In the genomic region with DNA sequence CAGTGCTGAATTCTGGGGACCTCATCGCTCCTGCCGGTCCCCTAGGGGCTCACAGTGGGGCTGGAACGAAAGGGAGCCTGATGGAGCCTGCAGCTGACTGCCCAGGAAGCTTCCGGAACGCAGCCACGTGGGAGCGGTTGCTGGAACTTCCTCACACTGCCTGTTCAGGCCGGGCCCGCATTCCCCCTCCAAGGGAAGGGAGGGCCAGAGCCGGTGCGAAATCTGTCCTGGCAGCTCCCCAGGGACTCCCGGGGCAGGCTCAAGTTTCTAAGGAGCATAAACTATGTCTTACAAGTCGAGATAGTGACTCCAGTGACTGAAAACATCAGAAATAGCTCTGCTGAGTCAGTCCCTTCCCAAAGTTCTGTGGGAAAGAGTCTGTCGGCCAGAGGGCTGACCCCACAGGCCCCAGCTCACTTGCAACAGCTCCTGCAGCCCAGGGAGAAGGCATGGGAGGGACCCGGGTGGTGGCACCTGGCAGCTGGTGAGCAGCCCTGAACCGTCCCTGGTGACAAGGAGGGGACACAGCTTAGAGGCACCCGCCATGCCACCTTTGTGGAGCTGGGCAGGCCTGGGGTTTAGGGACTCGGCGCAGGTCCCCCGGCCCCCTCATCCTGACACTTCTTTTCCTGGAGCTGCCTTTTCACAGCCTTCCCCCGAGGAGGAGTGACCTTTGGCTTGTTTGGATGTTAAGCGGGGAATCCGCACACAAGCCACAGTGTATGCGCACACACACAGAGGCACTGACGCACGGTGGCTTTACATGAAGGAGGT, we compare ENCODE assay signal across 8 cellular contexts. TPM values are rescaled to one million over a fixed set of nuclear protein-coding genes. Genes with fewer than 3 reads are reported as not detected.
DNase-seq lines count a peak whose midpoint lies in the region; ATAC-seq and TF ChIP-seq lines count a peak whose summit lies in the region.

No MANE protein-coding gene starts in this region.

- H3K9me3 ChIP-seq in lower lobe of right lung = no peaks in the 10 kb centered on the region
- peaks cover 0 to 6% of the 10 kb centered on the region in 2 donors for H3K9me3 ChIP-seq in uterus

- peak overlapping the region; percentile 41 for H3K27ac ChIP-seq in lower lobe of right lung
- H3K27ac ChIP-seq in uterus = peak overlapping the region; percentile 23 to 66

- no peak for TF ChIP-seq CTCF in lower lobe of right lung (IDR thresholded peaks at IDR 0.05)
- TF ChIP-seq CTCF in uterus (IDR thresholded peaks at IDR 0.05) = no peak

- ATAC-seq in lower lobe of right lung (peak; percentile 84), GM19397 (IDR thresholded peaks at IDR 0.05; ENCODE audit: unreplicated experiment) (no peak)

- no peak for TF ChIP-seq POLR2A in uterus (IDR thresholded peaks at IDR 0.05)

- intact Hi-C loops in lower lobe of right lung (cut with DNase I) (no loop called here), uterus (cut with DNase I; ENCODE audit: low total_unique reads) (no loop called here)

- DNase-seq in activated effector memory CD4-positive, alpha-beta T cell treated with anti-CD3 and anti-CD28 coated beads, Interleukin-2, amount 50 U/mL, for 16 hours = peak; percentile 57
- no peak for DNase-seq in activated effector memory CD4-positive, alpha-beta T cell treated with Interleukin-2 at 50 U/mL for 16 hours
- peak; percentile 71 for DNase-seq in dermis blood vessel endothelial cell
- peak; percentile 77 for DNase-seq in lower lobe of right lung
- peak; percentile 72 to 74 for DNase-seq in uterus
- no peak for DNase-seq in DMS53 (lab: John Stamatoyannopoulos, UW)
- DNase-seq in effector CD8-positive, alpha-beta T cell (lab: John Stamatoyannopoulos, UW) = no peak

- H3K36me3 ChIP-seq in lower lobe of right lung = no peaks in the 10 kb centered on the region
- H3K36me3 ChIP-seq in uterus = no peaks in the 10 kb centered on the region

- H3K4me3 ChIP-seq in lower lobe of right lung = no peak overlapping the region
- no peak overlapping the region for H3K4me3 ChIP-seq in uterus

- H3K4me1 ChIP-seq in lower lobe of right lung = peaks cover 13% of the 10 kb centered on the region
- H3K4me1 ChIP-seq in uterus = no peaks in the 10 kb centered on the region

- H3K27me3 ChIP-seq in lower lobe of right lung (ENCODE audit: low read depth) (no peaks in the 10 kb centered on the region), uterus (no peaks in the 10 kb centered on the region)

RNA-seq across cellular contexts. Expression of a gene that starts 47.6 kb away (rescaled TPM):
- total RNA-seq in dermis blood vessel endothelial cell = 68.8 and 100 TPM in 2 replicates
- 27.1 TPM for total RNA-seq in lower lobe of right lung
- total RNA-seq in uterus = 10 to 100 TPM; 20.9 to 35.1 (median 33.6) TPM

Comparison
In these comparisons a context has a peak if more than half of its experiments do, and no peak if none do; other contexts are left out.
1. DNase-seq: peak in activated effector memory CD4-positive, alpha-beta T cell treated with anti-CD3 and anti-CD28 coated beads, Interleukin-2, amount 50 U/mL, for 16 hours (single experiment), dermis blood vessel endothelial cell (single experiment), lower lobe of right lung (single experiment) and uterus (2 of 2); none in activated effector memory CD4-positive, alpha-beta T cell treated with Interleukin-2 at 50 U/mL for 16 hours (single experiment), DMS53 (single experiment) and effector CD8-positive, alpha-beta T cell (single experiment).